In genomic region chr19:7010722-7011593, GRCh38 we compare ENCODE assay signal across 25 cellular contexts. TPM values are rescaled to one million over a fixed set of nuclear protein-coding genes. Genes with fewer than 3 reads are reported as not detected.
DNase-seq lines count a peak whose midpoint lies in the region; ATAC-seq, FAIRE-seq and TF ChIP-seq lines count a peak whose summit lies in the region.
"Had no signal": no experiment of that assay in that cellular context is flagged by ENCODE, and none has a peak within 500 bp of the region (broad histone marks: within the 10 kb centered on the region; RNA-seq: fewer than 3 reads in every experiment).

No MANE protein-coding gene starts in this region.

- no peak for TF ChIP-seq CTCF in osteocyte (IDR thresholded peaks at IDR 0.05)
- TF ChIP-seq CTCF in brain microvascular endothelial cell (IDR thresholded peaks at IDR 0.05; ENCODE audit: low read depth, low read length, missing control alignments): no peak

- peak; percentile 18 for DNase-seq in activated T-cell treated with anti-CD3 and anti-CD28 coated beads for 48 hours (ENCODE audit: low read depth)
- DNase-seq in activated T-cell treated with anti-CD3 and anti-CD28 coated beads for 4 hours: no peak
- DNase-seq in GM18507 (ENCODE audit: extremely low spot score, insufficient read length, low read depth): no peak
- DNase-seq in activated CD8-positive, alpha-beta T cell treated with anti-CD3 and anti-CD28 coated beads, Interleukin-2, amount 10 ng/mL, durations not matched to agents 7 days and 5 days: peak; percentile 16
- DNase-seq in osteocyte (ENCODE audit: extremely low spot score, unreplicated experiment): peak; percentile 51
- no peak for DNase-seq in NCI-H187 treated with DMSO at 0.1 percent for 48 hours (lab: John Stamatoyannopoulos, UW)
- DNase-seq in brain microvascular endothelial cell: no peak
- DNase-seq: activated CD4-positive, alpha-beta T cell treated with anti-CD3 and anti-CD28 coated beads for 1 hour; activated gamma-delta T cell treated with Interleukin-2 at 50 U/mL for 16 hours; erythroblast; gastrocnemius medialis; GM23248; left cardiac atrium; midbrain; NCI-H2029 treated with DMSO at 0.1 percent for 48 hours; NCI-H526 treated with DMSO at 0.1 percent for 48 hours; OCI-M1; SHP77 treated with DMSO at 0.1 percent for 48 hours; T-helper 9 cell had no signal

- no peaks in the 10 kb centered on the region for H3K9me3 Mint-ChIP-seq in activated CD8-positive, alpha-beta T cell treated with anti-CD3 and anti-CD28 coated beads, Interleukin-2, amount 10 ng/mL, durations not matched to agents 7 days and 5 days (ENCODE audit: insufficient read depth)
- H3K9me3 Mint-ChIP-seq in osteocyte (ENCODE audit: unreplicated experiment): peaks cover 9% of the 10 kb centered on the region
- H3K9me3 Mint-ChIP-seq: IgD-negative memory B cell had no signal

- no peaks in the 10 kb centered on the region for H3K27me3 ChIP-seq in brain microvascular endothelial cell (replicated peaks)
- H3K27me3 ChIP-seq: gastrocnemius medialis had no signal

- no peak overlapping the region for H3K27ac Mint-ChIP-seq in activated CD8-positive, alpha-beta T cell treated with anti-CD3 and anti-CD28 coated beads, Interleukin-2, amount 10 ng/mL, durations not matched to agents 7 days and 5 days
- no peak overlapping the region for H3K27ac Mint-ChIP-seq in osteocyte (ENCODE audit: unreplicated experiment)
- H3K27ac Mint-ChIP-seq: brain had no signal

- no peak for ATAC-seq in activated CD8-positive, alpha-beta T cell treated with anti-CD3 and anti-CD28 coated beads, Interleukin-2, amount 10 ng/mL, durations not matched to agents 7 days and 5 days
- ATAC-seq: gastrocnemius medialis, left cardiac atrium had no signal

- no peak overlapping the region for H3K4me3 Mint-ChIP-seq in activated CD8-positive, alpha-beta T cell treated with anti-CD3 and anti-CD28 coated beads, Interleukin-2, amount 10 ng/mL, durations not matched to agents 7 days and 5 days
- H3K4me3 Mint-ChIP-seq in osteocyte (ENCODE audit: unreplicated experiment): no peak overlapping the region
- H3K4me3 Mint-ChIP-seq: brain, IgD-negative memory B cell, neural crest cell had no signal

- H3K27ac ChIP-seq in brain microvascular endothelial cell: no peak overlapping the region
- H3K27ac ChIP-seq: gastrocnemius medialis, GM23248 had no signal

- no peaks in the 10 kb centered on the region for H3K36me3 ChIP-seq in brain microvascular endothelial cell (replicated peaks)
- H3K36me3 ChIP-seq: gastrocnemius medialis had no signal

- in situ Hi-C loops in brain microvascular endothelial cell (cut with HindIII; ENCODE audit: low pct_ligation_motif_present, low sequenced_read_pairs): no loop called here

- H3K36me3 Mint-ChIP-seq in activated CD8-positive, alpha-beta T cell treated with anti-CD3 and anti-CD28 coated beads, Interleukin-2, amount 10 ng/mL, durations not matched to agents 7 days and 5 days (ENCODE audit: low read depth): no peaks in the 10 kb centered on the region
- no peaks in the 10 kb centered on the region for H3K36me3 Mint-ChIP-seq in osteocyte (ENCODE audit: unreplicated experiment)
- H3K36me3 Mint-ChIP-seq: brain, IgD-negative memory B cell had no signal

- FAIRE-seq in GM18507 (lab: Jason Lieb, UNC): peak; percentile 75
- FAIRE-seq: G401.6 had no signal

- H3K27me3 Mint-ChIP-seq in activated CD8-positive, alpha-beta T cell treated with anti-CD3 and anti-CD28 coated beads, Interleukin-2, amount 10 ng/mL, durations not matched to agents 7 days and 5 days (ENCODE audit: low read depth): no peaks in the 10 kb centered on the region
- H3K27me3 Mint-ChIP-seq in osteocyte (ENCODE audit: unreplicated experiment): no peaks in the 10 kb centered on the region

- H3K4me3 ChIP-seq in brain microvascular endothelial cell (ENCODE audit: low read depth, low read length): no peak overlapping the region
- H3K4me3 ChIP-seq: gastrocnemius medialis, GM23248 had no signal

- POLR2A ChIA-PET in activated CD8-positive, alpha-beta T cell treated with anti-CD3 and anti-CD28 coated beads, Interleukin-2, amount 10 ng/mL, durations not matched to agents 7 days and 5 days (lab: Charles Lee): no interaction called here

- H3K4me1 Mint-ChIP-seq in activated CD8-positive, alpha-beta T cell treated with anti-CD3 and anti-CD28 coated beads, Interleukin-2, amount 10 ng/mL, durations not matched to agents 7 days and 5 days (ENCODE audit: low read depth): peaks cover 30% of the 10 kb centered on the region
- no peaks in the 10 kb centered on the region for H3K4me1 Mint-ChIP-seq in osteocyte (ENCODE audit: unreplicated experiment)
- H3K4me1 Mint-ChIP-seq: brain, neural crest cell had no signal

- CTCF ChIA-PET in activated CD8-positive, alpha-beta T cell treated with anti-CD3 and anti-CD28 coated beads, Interleukin-2, amount 10 ng/mL, durations not matched to agents 7 days and 5 days (lab: Charles Lee): no interaction called here

RNA-seq across cellular contexts. Expression of gene MBD3L2B, which starts 10.3 kb away (rescaled TPM):
- not detected for total RNA-seq in activated CD8-positive, alpha-beta T cell treated with anti-CD3 and anti-CD28 coated beads, Interleukin-2, amount 10 ng/mL, durations not matched to agents 7 days and 5 days
- total RNA-seq in osteocyte: not detected in 2 replicates
- total RNA-seq: dermis microvascular lymphatic vessel endothelial cell, gastrocnemius medialis, GM23248, left cardiac atrium, neural crest cell, temporal lobe had no signal

RNA-seq across cellular contexts. Expression of gene MBD3L5, which starts 19.4 kb away (rescaled TPM):
- not detected for total RNA-seq in activated CD8-positive, alpha-beta T cell treated with anti-CD3 and anti-CD28 coated beads, Interleukin-2, amount 10 ng/mL, durations not matched to agents 7 days and 5 days
- not detected in 2 replicates for total RNA-seq in osteocyte
- total RNA-seq: dermis microvascular lymphatic vessel endothelial cell, gastrocnemius medialis, GM23248, left cardiac atrium, neural crest cell, temporal lobe had no signal

RNA-seq across cellular contexts. Expression of gene MBD3L4, which starts 29.0 kb away (rescaled TPM):
- total RNA-seq in activated CD8-positive, alpha-beta T cell treated with anti-CD3 and anti-CD28 coated beads, Interleukin-2, amount 10 ng/mL, durations not matched to agents 7 days and 5 days: not detected
- not detected in 2 replicates for total RNA-seq in osteocyte
- total RNA-seq: dermis microvascular lymphatic vessel endothelial cell, gastrocnemius medialis, GM23248, left cardiac atrium, neural crest cell, temporal lobe had no signal

RNA-seq across cellular contexts. Expression of gene MBD3L2, which starts 38.2 kb away (rescaled TPM):
- total RNA-seq in activated CD8-positive, alpha-beta T cell treated with anti-CD3 and anti-CD28 coated beads, Interleukin-2, amount 10 ng/mL, durations not matched to agents 7 days and 5 days: not detected
- not detected in 2 replicates for total RNA-seq in osteocyte
- total RNA-seq: dermis microvascular lymphatic vessel endothelial cell, gastrocnemius medialis, GM23248, left cardiac atrium, neural crest cell, temporal lobe had no signal

RNA-seq across cellular contexts. Expression of gene MBD3L3, which starts 47.5 kb away (rescaled TPM):
- not detected for total RNA-seq in activated CD8-positive, alpha-beta T cell treated with anti-CD3 and anti-CD28 coated beads, Interleukin-2, amount 10 ng/mL, durations not matched to agents 7 days and 5 days
- not detected in 2 replicates for total RNA-seq in osteocyte
- total RNA-seq: dermis microvascular lymphatic vessel endothelial cell, gastrocnemius medialis, GM23248, left cardiac atrium, neural crest cell, temporal lobe had no signal

Comparison
In these comparisons a context has a peak if more than half of its experiments do, and no peak if none do; other contexts are left out.
1. DNase-seq: peak in activated T-cell treated with anti-CD3 and anti-CD28 coated beads for 48 hours (single experiment), activated CD8-positive, alpha-beta T cell treated with anti-CD3 and anti-CD28 coated beads, Interleukin-2, amount 10 ng/mL, durations not matched to agents 7 days and 5 days (single experiment) and osteocyte (single experiment); none in activated T-cell treated with anti-CD3 and anti-CD28 coated beads for 4 hours (single experiment), GM18507 (single experiment), NCI-H187 treated with DMSO at 0.1 percent for 48 hours (single experiment) and brain microvascular endothelial cell (single experiment).